14 cellular contexts compared by ENCODE assay signal in genomic region chr2:47299555-47299954, GRCh38.
DNase-seq lines count a peak whose midpoint lies in the region; ATAC-seq, FAIRE-seq and TF ChIP-seq lines count a peak whose summit lies in the region.
"Had no signal": no experiment of that assay in that cellular context is flagged by ENCODE, and none has a peak within 500 bp of the region (broad histone marks: within the 10 kb centered on the region; RNA-seq: fewer than 3 reads in every experiment).

No MANE protein-coding gene starts in this region.

- no peak for TF ChIP-seq POLR2A in HepG2 (IDR thresholded peaks at IDR 0.05; ENCODE audit: insufficient read depth in 1 of 2, low read depth in 2 of 2, low read length in 2 of 2)

- intact Hi-C loops in HepG2 (cut with micrococcal nuclease; ENCODE audit: unreplicated experiment) (loop anchor here (5.0 kb wide), 1 partner anchor 887 kb away; no protein-coding TSS in a partner anchor), sciatic nerve (cut with DNase I) (no loop called here), aorta (cut with DNase I) (no loop called here)

- no peak overlapping the region for H3K27ac ChIP-seq in HepG2 (ENCODE audit: extremely low read length, insufficient read depth, low read length)
- H3K27ac ChIP-seq in aorta (ENCODE audit: low read depth in 1 of 2, low read length in 2 of 2) = no peak overlapping the region

- BruUV-seq in HepG2 (replicated peaks; lab: Mats Ljungman, UMichigan) = no TSS peak

- TF ChIP-seq CTCF in AG09309 (IDR thresholded peaks at IDR 0.05; ENCODE audit: control insufficient read depth, insufficient read depth, low read depth, low read length, missing control alignments) (no peak), HepG2 (CRISPR knock-in tag; IDR thresholded peaks at IDR 0.05) (no peak)

- H3K4me3 ChIP-seq in AG09309 (ENCODE audit: control insufficient read depth, low read depth, low read length) (no peak overlapping the region), HepG2 (replicated peaks in 1 of 3; ENCODE audit: insufficient read depth in 1 of 3, low read depth in 2 of 3, low read length in 3 of 3) (no peak overlapping the region), aorta (ENCODE audit: low read length in 2 of 2) (no peak overlapping the region)

- no peak for TF ChIP-seq RAD21 in HepG2 (CRISPR knock-in tag; IDR thresholded peaks at IDR 0.05)

- no peaks in the 10 kb centered on the region for H3K27me3 ChIP-seq in HepG2 (ENCODE audit: control insufficient read depth in 1 of 2, insufficient read depth in 2 of 2, low read length in 2 of 2)
- H3K27me3 ChIP-seq in aorta (ENCODE audit: control insufficient read depth in 1 of 2, insufficient read depth in 2 of 2, low read length in 1 of 2) = no peaks in the 10 kb centered on the region

- H3K9ac ChIP-seq in HepG2 (ENCODE audit: insufficient read depth, low read depth, low read length) = no peak overlapping the region

- no peaks in the 10 kb centered on the region for H3K79me2 ChIP-seq in HepG2 (ENCODE audit: insufficient read depth, low read length)

- 89% methylated on average over 9 of the region's 9 CpGs for WGBS in HepG2 (ENCODE audit: low lambda C conversion rate)
- 79 to 83% methylated on average over 9 of the region's 9 CpGs for WGBS in aorta, 2 donors

- H2AFZ ChIP-seq in HepG2 (ENCODE audit: low read length) = no peak overlapping the region

- DNase-seq in AG09309 (ENCODE audit: low read depth) (peak; percentile 92), LHCN-M2 (ENCODE audit: low read depth) (peak; percentile 58), astrocyte of the hippocampus (ENCODE audit: low read depth, low spot score) (peak; percentile 72), HepG2 (ENCODE audit: low spot score) (no peak), DMS 273 treated with DMSO at 0.1 percent for 48 hours (lab: John Stamatoyannopoulos, UW) (no peak), sciatic nerve (ENCODE audit: low spot score) (no peak), aorta (no peak), NCI-H2227 (lab: John Stamatoyannopoulos, UW; ENCODE audit: unreplicated experiment) (no peak)
- DNase-seq: activated CD4-positive, alpha-beta T cell treated with anti-CD3 and anti-CD28 coated beads, Interleukin-2, amount 10 ng/mL, durations not matched to agents 24 days and 14 days; activated naive CD4-positive, alpha-beta T cell treated with anti-CD3 and anti-CD28 coated beads for 36 hours; CD4-positive, alpha-beta memory T cell; NCI-H2107; SHP77 treated with DMSO at 0.1 percent for 48 hours had no signal

- no peak for ATAC-seq in HepG2
- ATAC-seq in sciatic nerve = no peak
- no peak for ATAC-seq in aorta (ENCODE audit: low FRiP score)

- in situ Hi-C loops in HepG2 (cut with HindIII; ENCODE audit: extremely low pct_ligation_motif_present, low pct_unique_long_range_greater_than_20kb) = no loop called here

- H3K36me3 ChIP-seq in HepG2 (replicated peaks in 1 of 2; ENCODE audit: control insufficient read depth in 1 of 2, insufficient read depth in 2 of 2, low read length in 2 of 2) = no peaks in the 10 kb centered on the region
- no peaks in the 10 kb centered on the region for H3K36me3 ChIP-seq in aorta (ENCODE audit: control insufficient read depth in 1 of 2, insufficient read depth in 2 of 2, low read length in 1 of 2)

- H3K9me3 ChIP-seq in HepG2 (ENCODE audit: low read length) (no peaks in the 10 kb centered on the region), aorta (ENCODE audit: control insufficient read depth, low read length) (no peaks in the 10 kb centered on the region)

- POLR2A ChIA-PET in HepG2 (lab: Yijun Ruan, JAX) = no interaction called here

- H4K20me1 ChIP-seq in HepG2 (ENCODE audit: insufficient read depth, low read length) = no peaks in the 10 kb centered on the region

- no peak for TF ChIP-seq EP300 in HepG2 (IDR thresholded peaks at IDR 0.05; ENCODE audit: low read depth in 2 of 2, low read length in 2 of 2)
- TF ChIP-seq EP300 in HepG2 (CRISPR knock-in tag; IDR thresholded peaks at IDR 0.05; ENCODE audit: borderline replicate concordance) = no peak

- no peak for FAIRE-seq in HepG2 (lab: Jason Lieb, UNC)
- FAIRE-seq: GM12892 had no signal

- CTCF ChIA-PET in HepG2 (lab: Yijun Ruan, JAX; ENCODE audit: low intra/inter-chr PET ratio, low total read pairs) = no interaction called here

- H3K4me1 ChIP-seq in HepG2 (ENCODE audit: insufficient read depth, low read length) (peaks cover 18% of the 10 kb centered on the region), aorta (ENCODE audit: control insufficient read depth in 1 of 2, insufficient read depth in 2 of 2, low read length in 2 of 2) (no peaks in the 10 kb centered on the region)

- H3K4me2 ChIP-seq in HepG2 (ENCODE audit: low read depth, low read length) = no peak overlapping the region

TF ChIP-seq in HepG2, 621 proteins besides CTCF, POLR2A, EP300 and RAD21:
- TF ChIP-seq ZNF883 (CRISPR knock-in tag; IDR thresholded peaks at IDR 0.05; ENCODE audit: not compliant biosample characterization) = no peak
- TF ChIP-seq ETV6 (CRISPR knock-in tag; conservative IDR thresholded peaks at IDR 0.05) = no peak
- no peak for TF ChIP-seq ZBTB2 (CRISPR knock-in tag; IDR thresholded peaks at IDR 0.05; ENCODE audit: low read depth)
- TF ChIP-seq NFE2L2 (IDR thresholded peaks at IDR 0.05; ENCODE audit: low read length) = peak; percentile 38; the same call in 1 of the 2 replicates

Comparison
In these comparisons a context has a peak if more than half of its experiments do, and no peak if none do; other contexts are left out.
1. DNase-seq: peak in AG09309 (single experiment), LHCN-M2 (single experiment) and astrocyte of the hippocampus (single experiment); none in HepG2 (single experiment), DMS 273 treated with DMSO at 0.1 percent for 48 hours (single experiment), sciatic nerve (single experiment), aorta (0 of 2) and NCI-H2227 (single experiment).